ENCODE assay signal across 6 cellular contexts in the genomic region with DNA sequence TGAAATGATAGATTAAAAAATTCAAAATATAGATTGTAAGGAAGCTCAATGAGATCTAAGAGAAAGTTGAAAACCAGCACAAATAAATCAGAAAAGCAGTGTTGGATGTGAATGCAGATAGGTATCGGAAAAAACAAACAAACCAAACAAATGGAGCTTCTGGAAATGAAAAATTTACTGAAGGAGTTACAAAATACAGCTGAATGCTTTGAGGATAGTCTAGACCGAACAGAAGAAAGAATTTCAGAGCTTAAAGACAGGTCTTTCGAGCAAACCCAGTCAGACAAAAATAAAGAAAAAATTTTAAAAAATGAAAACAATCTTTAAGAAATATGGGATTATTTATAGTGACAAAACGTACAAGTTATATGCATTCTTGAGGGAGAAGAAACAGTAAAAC.
"Had no signal": no experiment of that assay in that cellular context is flagged by ENCODE, and none has a peak within 500 bp of the region (broad histone marks: within the 10 kb centered on the region; RNA-seq: fewer than 3 reads in every experiment).

No MANE protein-coding gene starts in this region.

- FAIRE-seq: G401.6, GM12892, GM18507 had no signal

- DNase-seq: GDM1, GF-D8 had no signal

- H3K4me3 ChIP-seq: GM12878 had no signal
